In genomic region chr2:163132850-163133249, GRCh38 we compare ENCODE assay signal across 8 cellular contexts.
DNase-seq lines count a peak whose midpoint lies in the region; ATAC-seq, FAIRE-seq and TF ChIP-seq lines count a peak whose summit lies in the region.

No MANE protein-coding gene starts in this region.

- H3K4me1 ChIP-seq in A549 (no peaks in the 10 kb centered on the region), adrenal gland (replicated peaks in 1 of 2) (no peaks in the 10 kb centered on the region)

- TF ChIP-seq CTCF in A549 (IDR thresholded peaks at IDR 0.05) (peak; percentile 58), adrenal gland (IDR thresholded peaks at IDR 0.05) (peak in 5 of 6 experiments; percentile 16 to 53 (median 44)), neural crest cell (conservative IDR thresholded peaks at IDR 0.05) (peak; percentile 79)

- CTCF ChIA-PET in A549 (lab: Yijun Ruan, JAX): interaction anchor here (0.9 to 1.6 kb wide), 5 partner anchors 12 to 250 kb away, joined by 3 to 6 read pairs (median 4); no protein-coding TSS in a partner anchor
- CTCF ChIA-PET in activated CD8-positive, alpha-beta memory T cell treated with anti-CD3 and anti-CD28 coated beads, Interleukin-2, amount 10 ng/mL, durations not matched to agents 7 days and 5 days (lab: Charles Lee): interaction anchor here (1.5 kb wide), 1 partner anchor 37 kb away, joined by 3 read pairs; no protein-coding TSS in a partner anchor
- CTCF ChIA-PET in activated CD4-positive, alpha-beta memory T cell treated with anti-CD3 and anti-CD28 coated beads for 36 hours (lab: Charles Lee): no interaction called here

- TF ChIP-seq POLR2A in A549 (IDR thresholded peaks at IDR 0.05; ENCODE audit: low read length) (no peak), adrenal gland (IDR thresholded peaks at IDR 0.05) (no peak)

- peak in 1 of 2 experiments; percentile 42; a peak in 2 of 6 replicates for ATAC-seq in A549
- ATAC-seq in GM18907 (IDR thresholded peaks at IDR 0.05; ENCODE audit: unreplicated experiment): peak; percentile 60
- ATAC-seq in activated CD8-positive, alpha-beta memory T cell treated with anti-CD3 and anti-CD28 coated beads, Interleukin-2, amount 10 ng/mL, durations not matched to agents 7 days and 5 days: no peak

- peaks cover 5% of the 10 kb centered on the region for H3K4me1 Mint-ChIP-seq in neural crest cell
- H3K4me1 Mint-ChIP-seq in activated CD8-positive, alpha-beta memory T cell treated with anti-CD3 and anti-CD28 coated beads, Interleukin-2, amount 10 ng/mL, durations not matched to agents 7 days and 5 days: no peaks in the 10 kb centered on the region
- no peaks in the 10 kb centered on the region for H3K4me1 Mint-ChIP-seq in activated CD4-positive, alpha-beta memory T cell treated with anti-CD3 and anti-CD28 coated beads for 36 hours (ENCODE audit: low read depth)

- no peak overlapping the region for H3K4me3 Mint-ChIP-seq in neural crest cell
- no peak overlapping the region for H3K4me3 Mint-ChIP-seq in activated CD8-positive, alpha-beta memory T cell treated with anti-CD3 and anti-CD28 coated beads, Interleukin-2, amount 10 ng/mL, durations not matched to agents 7 days and 5 days
- no peak overlapping the region for H3K4me3 Mint-ChIP-seq in activated CD4-positive, alpha-beta memory T cell treated with anti-CD3 and anti-CD28 coated beads for 36 hours

- no peaks in the 10 kb centered on the region for H3K9me3 Mint-ChIP-seq in neural crest cell
- no peaks in the 10 kb centered on the region for H3K9me3 Mint-ChIP-seq in activated CD8-positive, alpha-beta memory T cell treated with anti-CD3 and anti-CD28 coated beads, Interleukin-2, amount 10 ng/mL, durations not matched to agents 7 days and 5 days (ENCODE audit: low read depth)
- H3K9me3 Mint-ChIP-seq in activated CD4-positive, alpha-beta memory T cell treated with anti-CD3 and anti-CD28 coated beads for 36 hours: no peaks in the 10 kb centered on the region

- DNase-seq in A549 (ENCODE audit: low read depth in 1 of 2, low spot score in 1 of 2) (peak; percentile 1 to 6), NCI-H1694 (lab: John Stamatoyannopoulos, UW) (peak; percentile 36), adrenal gland (no peak), neural crest cell (ENCODE audit: low read depth, low spot score) (no peak), head of caudate nucleus (no peak)
- DNase-seq in activated CD8-positive, alpha-beta memory T cell treated with anti-CD3 and anti-CD28 coated beads, Interleukin-2, amount 10 ng/mL, durations not matched to agents 7 days and 5 days: no peak
- DNase-seq in activated CD4-positive, alpha-beta memory T cell treated with anti-CD3 and anti-CD28 coated beads for 36 hours: no peak

- POLR2A ChIA-PET in A549 (lab: Yijun Ruan, JAX): no interaction called here
- POLR2A ChIA-PET in activated CD4-positive, alpha-beta memory T cell treated with anti-CD3 and anti-CD28 coated beads for 36 hours (lab: Charles Lee): no interaction called here

- no peaks in the 10 kb centered on the region for H3K36me3 ChIP-seq in adrenal gland (replicated peaks in 1 of 2)

- 1% methylated on average over 3 of the region's 3 CpGs for WGBS in A549 (ENCODE audit: missing lambda C conversion rate)
- WGBS in adrenal gland, 4 donors: 2 to 18% (median 5%) methylated on average over 3 of the region's 3 CpGs

- H3K4me3 ChIP-seq in A549 (no peak overlapping the region), adrenal gland (no peak overlapping the region)

- H3K27me3 ChIP-seq in adrenal gland: no peaks in the 10 kb centered on the region

- no peak overlapping the region for H3K4me2 ChIP-seq in A549

- TF ChIP-seq EP300 in A549 (IDR thresholded peaks at IDR 0.05): no peak

- H3K9me3 ChIP-seq in A549 (no peaks in the 10 kb centered on the region), adrenal gland (replicated peaks in 1 of 3) (no peaks in the 10 kb centered on the region)

- peak; percentile 73 to 75 for TF ChIP-seq RAD21 in A549 (conservative IDR thresholded peaks at IDR 0.05 in 1 of 2, IDR thresholded peaks at IDR 0.05 in 1 of 2)

- intact Hi-C loops in adrenal gland (cut with DNase I): loop anchor here in 1 of 2 donors (10.0 kb wide), 1 partner anchor 238 kb away; no protein-coding TSS in a partner anchor
- intact Hi-C loops in activated CD4-positive, alpha-beta memory T cell treated with anti-CD3 and anti-CD28 coated beads for 36 hours (cut with micrococcal nuclease): loop anchor here (1.0 kb wide), 1 partner anchor 243 kb away; no protein-coding TSS in a partner anchor
- intact Hi-C loops in head of caudate nucleus (cut with DNase I): no loop called here

- peak; percentile 49 for FAIRE-seq in A549 (lab: Jason Lieb, UNC)

- H3K27ac ChIP-seq in A549 (no peak overlapping the region), adrenal gland (no peak overlapping the region)

- H3K36me3 Mint-ChIP-seq in neural crest cell (ENCODE audit: low read depth): no peaks in the 10 kb centered on the region
- H3K36me3 Mint-ChIP-seq in activated CD8-positive, alpha-beta memory T cell treated with anti-CD3 and anti-CD28 coated beads, Interleukin-2, amount 10 ng/mL, durations not matched to agents 7 days and 5 days: no peaks in the 10 kb centered on the region
- no peaks in the 10 kb centered on the region for H3K36me3 Mint-ChIP-seq in activated CD4-positive, alpha-beta memory T cell treated with anti-CD3 and anti-CD28 coated beads for 36 hours

- no peak overlapping the region for H3K27ac Mint-ChIP-seq in neural crest cell (ENCODE audit: unreplicated experiment)
- H3K27ac Mint-ChIP-seq in activated CD8-positive, alpha-beta memory T cell treated with anti-CD3 and anti-CD28 coated beads, Interleukin-2, amount 10 ng/mL, durations not matched to agents 7 days and 5 days: no peak overlapping the region
- no peak overlapping the region for H3K27ac Mint-ChIP-seq in activated CD4-positive, alpha-beta memory T cell treated with anti-CD3 and anti-CD28 coated beads for 36 hours

- H3K27me3 Mint-ChIP-seq in neural crest cell (ENCODE audit: low read depth): no peaks in the 10 kb centered on the region
- H3K27me3 Mint-ChIP-seq in activated CD8-positive, alpha-beta memory T cell treated with anti-CD3 and anti-CD28 coated beads, Interleukin-2, amount 10 ng/mL, durations not matched to agents 7 days and 5 days: no peaks in the 10 kb centered on the region
- no peaks in the 10 kb centered on the region for H3K27me3 Mint-ChIP-seq in activated CD4-positive, alpha-beta memory T cell treated with anti-CD3 and anti-CD28 coated beads for 36 hours

TF ChIP-seq in A549, 52 proteins besides CTCF, POLR2A, EP300 and RAD21:
- no peak for TF ChIP-seq PHF8 (IDR thresholded peaks at IDR 0.05; ENCODE audit: borderline replicate concordance, low read depth)
- no peak for TF ChIP-seq MAFK (IDR thresholded peaks at IDR 0.05; ENCODE audit: partially characterized antibody)
- no peak for TF ChIP-seq ZFP36 (IDR thresholded peaks at IDR 0.05; ENCODE audit: borderline replicate concordance, partially characterized antibody)
- TF ChIP-seq, protein P1, sequence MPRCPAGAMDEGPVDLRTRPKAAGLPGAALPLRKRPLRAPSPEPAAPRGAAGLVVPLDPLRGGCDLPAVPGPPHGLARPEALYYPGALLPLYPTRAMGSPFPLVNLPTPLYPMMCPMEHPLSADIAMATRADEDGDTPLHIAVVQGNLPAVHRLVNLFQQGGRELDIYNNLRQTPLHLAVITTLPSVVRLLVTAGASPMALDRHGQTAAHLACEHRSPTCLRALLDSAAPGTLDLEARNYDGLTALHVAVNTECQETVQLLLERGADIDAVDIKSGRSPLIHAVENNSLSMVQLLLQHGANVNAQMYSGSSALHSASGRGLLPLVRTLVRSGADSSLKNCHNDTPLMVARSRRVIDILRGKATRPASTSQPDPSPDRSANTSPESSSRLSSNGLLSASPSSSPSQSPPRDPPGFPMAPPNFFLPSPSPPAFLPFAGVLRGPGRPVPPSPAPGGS (IDR thresholded peaks at IDR 0.05): no peak
- no peak for TF ChIP-seq FOSB (CRISPR knock-in tag; IDR thresholded peaks at IDR 0.05)
- no peak for TF ChIP-seq JUNB (IDR thresholded peaks at IDR 0.05)
- TF ChIP-seq EHF (CRISPR knock-in tag; IDR thresholded peaks at IDR 0.05): no peak
- TF ChIP-seq SMC3 (IDR thresholded peaks at IDR 0.05): peak; percentile 58
- TF ChIP-seq ESRRA (IDR thresholded peaks at IDR 0.05; ENCODE audit: borderline replicate concordance, low read length): no peak

Comparison
In these comparisons a context has a peak if more than half of its experiments do, and no peak if none do; other contexts are left out.
1. DNase-seq: peak in A549 (2 of 2) and NCI-H1694 (single experiment); none in adrenal gland (0 of 7), neural crest cell (single experiment), activated CD8-positive, alpha-beta memory T cell treated with anti-CD3 and anti-CD28 coated beads, Interleukin-2, amount 10 ng/mL, durations not matched to agents 7 days and 5 days (single experiment), activated CD4-positive, alpha-beta memory T cell treated with anti-CD3 and anti-CD28 coated beads for 36 hours (single experiment) and head of caudate nucleus (0 of 42).
2. Peak in every context shown above with its lines, with median percentiles within 50 percentile points of each other: CTCF ChIP-seq.